ENCODE assay signal across 13 cellular contexts in the genomic region with DNA sequence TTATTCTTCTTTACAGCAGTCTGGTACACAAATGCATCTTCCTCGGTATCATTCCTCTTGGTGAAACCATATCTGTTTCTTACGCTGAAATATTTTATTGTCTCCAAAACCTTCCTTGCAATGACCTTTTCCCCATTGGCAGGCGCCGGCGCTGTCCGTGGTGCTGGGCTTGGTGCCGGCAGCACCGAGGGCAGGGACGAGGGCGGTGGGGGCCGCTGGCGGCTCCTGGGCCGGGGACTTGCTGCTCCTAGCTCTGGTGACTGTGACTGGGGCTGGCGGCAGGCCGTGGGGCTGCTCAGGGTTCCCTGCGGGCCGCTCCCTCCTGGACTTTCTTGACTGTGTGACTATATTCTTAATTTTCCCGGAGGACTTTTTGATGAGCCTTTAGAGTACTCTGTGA.
DNase-seq lines count a peak whose midpoint lies in the region; ATAC-seq and TF ChIP-seq lines count a peak whose summit lies in the region.
"Had no signal": no experiment of that assay in that cellular context is flagged by ENCODE, and none has a peak within 500 bp of the region (broad histone marks: within the 10 kb centered on the region; RNA-seq: fewer than 3 reads in every experiment).

No MANE protein-coding gene starts in this region.

- H3F3A ChIP-seq in PC-3 (ENCODE audit: low read length, unreplicated experiment): no peaks in the 10 kb centered on the region

- H3K4me3 Mint-ChIP-seq in type B pancreatic cell: no peak overlapping the region

- peaks cover 7% of the 10 kb centered on the region for H3K27me3 Mint-ChIP-seq in type B pancreatic cell

- no peak overlapping the region for H3K4me2 ChIP-seq in PC-3 (ENCODE audit: low read length)

- no peak for ATAC-seq in Right ventricle myocardium superior (ENCODE audit: poor library complexity)
- no peak for ATAC-seq in HG02759 (IDR thresholded peaks at IDR 0.05; ENCODE audit: unreplicated experiment)
- ATAC-seq in PC-3: no peak

- no peak overlapping the region for H3K4me3 ChIP-seq in PC-3 (ENCODE audit: low read length)

- BruUV-seq in PC-3 (replicated peaks; lab: Mats Ljungman, UMichigan): no TSS peak

- peaks cover 17% of the 10 kb centered on the region for H4K20me1 ChIP-seq in PC-3 (ENCODE audit: low read length)

- intact Hi-C loops in Right ventricle myocardium superior (cut with DNase I) (no loop called here), cardiac septum (cut with DNase I) (no loop called here), PC-3 (cut with micrococcal nuclease) (no loop called here)

- POLR2A ChIA-PET in PC-3 (lab: Charles Lee; ENCODE audit: unreplicated experiment): no interaction called here

- no peak overlapping the region for H3K27ac Mint-ChIP-seq in type B pancreatic cell

- H2AFZ ChIP-seq in PC-3 (ENCODE audit: low read length): no peak overlapping the region

- no peaks in the 10 kb centered on the region for H3K9me3 ChIP-seq in PC-3 (ENCODE audit: low read length)

- H3K27me3 ChIP-seq in PC-3 (ENCODE audit: low read length): no peaks in the 10 kb centered on the region

- no peak overlapping the region for H3K27ac ChIP-seq in PC-3 (ENCODE audit: low read length)

- peak; percentile 44 for DNase-seq in Right ventricle myocardium superior
- DNase-seq in cardiac septum (ENCODE audit: low spot score): no peak
- DNase-seq in astrocyte of the hippocampus (ENCODE audit: low read depth, low spot score): peak; percentile 67
- DNase-seq in iPS-NIHi11 (ENCODE audit: low spot score): peak; percentile 90
- DNase-seq in type B pancreatic cell (ENCODE audit: extremely low spot score, unreplicated experiment): peak; percentile 76
- DNase-seq in ureter (ENCODE audit: low spot score): no peak
- no peak for DNase-seq in PC-3
- DNase-seq: aorta, DMS53, NCI-H2171 treated with DMSO at 0.1 percent for 48 hours, occipital lobe, T1000 had no signal

- no peaks in the 10 kb centered on the region for H3K9me2 ChIP-seq in PC-3 (replicated peaks; ENCODE audit: low read length)

- TF ChIP-seq CTCF in type B pancreatic cell (conservative IDR thresholded peaks at IDR 0.05) (no peak), PC-3 (conservative IDR thresholded peaks at IDR 0.05; ENCODE audit: low read depth, low read length) (no peak)

- no peak overlapping the region for H3K9ac ChIP-seq in PC-3 (ENCODE audit: low read length)

- no peaks in the 10 kb centered on the region for H3K36me3 Mint-ChIP-seq in type B pancreatic cell

- no peaks in the 10 kb centered on the region for H3K4me1 ChIP-seq in PC-3 (ENCODE audit: insufficient read depth, low read length)

- H3K36me3 ChIP-seq in PC-3 (ENCODE audit: low read depth, low read length): no peaks in the 10 kb centered on the region; the same call in 1 of the 2 replicates

- CTCF ChIA-PET in PC-3 (lab: Charles Lee): no interaction called here

- no peaks in the 10 kb centered on the region for H3K9me3 Mint-ChIP-seq in type B pancreatic cell

- H3K4me1 Mint-ChIP-seq in type B pancreatic cell (ENCODE audit: unreplicated experiment): no peaks in the 10 kb centered on the region

- peaks cover 24% of the 10 kb centered on the region for H3K79me2 ChIP-seq in PC-3 (ENCODE audit: low read length)

Comparison
In these comparisons a context has a peak if more than half of its experiments do, and no peak if none do; other contexts are left out.
1. DNase-seq: peak in Right ventricle myocardium superior (single experiment), astrocyte of the hippocampus (single experiment), iPS-NIHi11 (single experiment) and type B pancreatic cell (single experiment); none in cardiac septum (single experiment), ureter (single experiment) and PC-3 (single experiment).